In the genomic region with DNA sequence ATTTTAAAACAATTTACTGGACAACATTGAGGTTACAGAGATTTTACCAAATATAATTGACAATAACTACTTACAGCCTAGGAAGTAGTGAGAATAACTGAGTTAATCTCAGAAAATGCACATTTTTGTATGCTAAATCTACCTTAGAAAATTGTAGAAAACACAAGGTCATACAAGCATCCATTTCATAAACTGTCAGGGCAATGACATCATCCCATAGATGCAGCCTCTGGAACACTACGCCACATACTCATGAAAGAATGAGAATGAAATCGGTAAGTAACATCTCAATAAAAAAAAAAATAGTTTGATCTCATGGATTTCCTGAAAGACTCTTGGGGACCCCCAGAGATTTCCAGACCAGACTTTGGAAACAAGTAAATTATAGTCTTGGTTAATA, we compare ENCODE assay signal across 10 cellular contexts. TPM values are rescaled to one million over a fixed set of nuclear protein-coding genes. Genes with fewer than 3 reads are reported as not detected.
"Had no signal": no experiment of that assay in that cellular context is flagged by ENCODE, and none has a peak within 500 bp of the region (broad histone marks: within the 10 kb centered on the region; RNA-seq: fewer than 3 reads in every experiment).

No MANE protein-coding gene starts in this region.

- H3K27ac ChIP-seq: HL-60, KMS-11 had no signal

- DNase-seq: IMR-90, Karpas-422, KBM-7, KG1 had no signal

- H3K9ac ChIP-seq: KMS-11 had no signal

- FAIRE-seq: HTR-8/SVneo had no signal

- H3K4me2 ChIP-seq: KMS-11 had no signal

RNA-seq across cellular contexts. Expression of a gene that starts 28.9 kb away (rescaled TPM):
- total RNA-seq: HT-29, HT1080, IMR-90 had no signal
- polyA plus RNA-seq: IgD-negative memory B cell, IMR-90 had no signal
